In the genomic region with DNA sequence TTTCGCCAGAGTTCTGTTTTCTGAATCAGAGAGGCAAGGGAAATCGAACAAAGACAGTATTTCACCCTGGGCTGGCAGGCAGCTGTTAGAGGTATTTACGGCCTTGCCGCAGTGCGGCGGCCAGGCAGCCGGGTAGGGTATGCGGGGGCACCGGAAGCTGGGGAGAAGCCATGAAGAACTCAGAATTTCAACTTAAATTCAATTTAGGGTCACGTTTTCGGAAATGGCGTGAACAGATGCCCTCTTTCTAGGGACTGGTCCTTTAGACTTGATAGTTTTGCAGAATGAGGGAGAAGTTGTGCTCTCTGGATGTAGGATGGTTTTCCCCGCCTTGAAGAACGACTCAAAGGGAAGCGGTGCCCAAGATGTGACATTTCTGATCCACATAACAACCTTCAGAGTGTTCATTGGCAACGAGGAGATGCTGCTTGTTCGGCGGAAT, we compare ENCODE assay signal across 13 cellular contexts. TPM values are rescaled to one million over a fixed set of nuclear protein-coding genes. Genes with fewer than 3 reads are reported as not detected.
A peak's percentile ranks its signal among the peaks of the same experiment; 100 is the strongest.
DNase-seq lines count a peak whose midpoint lies in the region; ATAC-seq, FAIRE-seq and TF ChIP-seq lines count a peak whose summit lies in the region.
"Had no signal": no experiment of that assay in that cellular context is flagged by ENCODE, and none has a peak within 500 bp of the region (broad histone marks: within the 10 kb centered on the region; RNA-seq: fewer than 3 reads in every experiment).

No MANE protein-coding gene starts in this region.

- no peak overlapping the region for H3K27ac ChIP-seq in CD4-positive, alpha-beta T cell (ENCODE audit: low read depth, low read length)
- peak overlapping the region; percentile 7 to 65 (median 29) for H3K27ac ChIP-seq in esophagus muscularis mucosa (replicated peaks in 1 of 4)
- H3K27ac ChIP-seq in psoas muscle = peak overlapping the region; percentile 93
- H3K27ac ChIP-seq: right lobe of liver had no signal

- peaks cover 41% of the 10 kb centered on the region for H3K4me1 Mint-ChIP-seq in CD4-positive, alpha-beta T cell (ENCODE audit: low read depth)
- H3K4me1 Mint-ChIP-seq in T-helper 17 cell = peaks cover 8% of the 10 kb centered on the region

- peak overlapping the region; percentile 40 for H3K4me3 Mint-ChIP-seq in CD4-positive, alpha-beta T cell
- no peak overlapping the region for H3K4me3 Mint-ChIP-seq in T-helper 17 cell

- no peak for TF ChIP-seq POLR2A in esophagus muscularis mucosa (IDR thresholded peaks at IDR 0.05; ENCODE audit: low read depth)

- peaks cover 98% of the 10 kb centered on the region for H3K27me3 ChIP-seq in CD4-positive, alpha-beta T cell (ENCODE audit: control insufficient read depth, insufficient read depth, low read length)
- H3K27me3 ChIP-seq in esophagus muscularis mucosa (peaks cover 14 to 95% (median 55%) of the 10 kb centered on the region in 4 donors), psoas muscle (ENCODE audit: insufficient read depth in 3 of 3, low read length in 2 of 3) (no peaks in the 10 kb centered on the region)

- H3K4me3 ChIP-seq in esophagus muscularis mucosa (peak overlapping the region in 1 of 4 donors; percentile 36), psoas muscle (peak overlapping the region; percentile 89)
- H3K4me3 ChIP-seq: right lobe of liver had no signal

- H3K4me1 ChIP-seq in esophagus muscularis mucosa (peaks cover 22 to 41% (median 31%) of the 10 kb centered on the region in 4 donors), psoas muscle (peaks cover 22% of the 10 kb centered on the region)

- FAIRE-seq in HTR-8/SVneo (lab: Jason Lieb, UNC) = peak; percentile 9

- H3K36me3 Mint-ChIP-seq in CD4-positive, alpha-beta T cell (ENCODE audit: low read depth) = peaks cover 3% of the 10 kb centered on the region
- H3K36me3 Mint-ChIP-seq in T-helper 17 cell (ENCODE audit: low read depth) = peaks cover 11% of the 10 kb centered on the region

- intact Hi-C loops in CD4-positive, alpha-beta T cell (cut with DNase I, micrococcal nuclease) = loop anchor here in 1 of 2 experiments (10.0 kb wide), 1 partner anchor 1276 kb away; no protein-coding TSS in a partner anchor
- intact Hi-C loops in esophagus muscularis mucosa (cut with DNase I) (no loop called here), psoas muscle (cut with DNase I) (loop anchor here in 1 of 2 donors (5.0 kb wide), 1 partner anchor 398 kb away; no protein-coding TSS in a partner anchor)

- no peak overlapping the region for H3K27ac Mint-ChIP-seq in CD4-positive, alpha-beta T cell
- no peak overlapping the region for H3K27ac Mint-ChIP-seq in T-helper 17 cell

- peaks cover 95% of the 10 kb centered on the region for H3K27me3 Mint-ChIP-seq in CD4-positive, alpha-beta T cell
- peaks cover 83% of the 10 kb centered on the region for H3K27me3 Mint-ChIP-seq in T-helper 17 cell

- CTCF ChIA-PET in CD4-positive, alpha-beta T cell (lab: Charles Lee) = interaction anchor here (0.7 to 1.1 kb wide), 2 partner anchors 12 to 316 kb away, joined by 3 read pairs; no protein-coding TSS in a partner anchor

- 22% methylated on average over 18 of the region's 18 CpGs for WGBS in esophagus muscularis mucosa
- 24 to 31% (median 31%) methylated on average over 18 of the region's 18 CpGs for WGBS in psoas muscle, 3 donors

- no peak for DNase-seq in CD4-positive, alpha-beta T cell
- DNase-seq in HTR-8/SVneo (ENCODE audit: insufficient read length, low spot score) (no peak), esophagus muscularis mucosa (ENCODE audit: extremely low spot score) (no peak), psoas muscle (no peak), T-helper 17 cell (no peak), NCI-H1105 treated with DMSO at 0.1 percent for 48 hours (lab: John Stamatoyannopoulos, UW) (no peak), NCI-H1092 treated with DMSO at 0.1 percent for 48 hours (lab: John Stamatoyannopoulos, UW) (no peak), NCI-H187 treated with DMSO at 0.1 percent for 48 hours (lab: John Stamatoyannopoulos, UW) (no peak)
- DNase-seq: activated effector memory CD4-positive, alpha-beta T cell treated with anti-CD3 and anti-CD28 coated beads, Interleukin-2, amount 50 U/mL, for 16 hours; mammary epithelial cell; NCI-H345; right lobe of liver had no signal

- H3K9me3 ChIP-seq in CD4-positive, alpha-beta T cell (ENCODE audit: control insufficient read depth, low read length) = peaks cover 14% of the 10 kb centered on the region
- no peaks in the 10 kb centered on the region for H3K9me3 ChIP-seq in esophagus muscularis mucosa
- H3K9me3 ChIP-seq in psoas muscle = no peaks in the 10 kb centered on the region
- H3K9me3 ChIP-seq in T-helper 17 cell (ENCODE audit: control insufficient read depth, low read length, poor library complexity, severe bottlenecking) = peaks cover 4% of the 10 kb centered on the region
- H3K9me3 ChIP-seq: right lobe of liver had no signal

- TF ChIP-seq CTCF in CD4-positive, alpha-beta T cell (IDR thresholded peaks at IDR 0.05) = no peak
- TF ChIP-seq CTCF in esophagus muscularis mucosa (IDR thresholded peaks at IDR 0.05) (no peak), psoas muscle (IDR thresholded peaks at IDR 0.05) (no peak)

- H3K36me3 ChIP-seq in esophagus muscularis mucosa (no peaks in the 10 kb centered on the region), psoas muscle (ENCODE audit: insufficient read depth in 1 of 2, low read depth in 1 of 2) (no peaks in the 10 kb centered on the region)
- H3K36me3 ChIP-seq: right lobe of liver had no signal

- no peak for ATAC-seq in CD4-positive, alpha-beta T cell (ENCODE audit: poor library complexity)
- ATAC-seq in psoas muscle (peak in 2 of 4 donors; percentile 29 to 31), T-helper 17 cell (no peak)
- ATAC-seq: HCT116, right lobe of liver had no signal

- no peak for TF ChIP-seq EP300 in esophagus muscularis mucosa (IDR thresholded peaks at IDR 0.05)

- POLR2A ChIA-PET in CD4-positive, alpha-beta T cell (lab: Charles Lee) = interaction anchor here (1.0 to 1.2 kb wide), 2 partner anchors 12 to 316 kb away, joined by 3 read pairs; no protein-coding TSS in a partner anchor

- peaks cover 4% of the 10 kb centered on the region for H3K9me3 Mint-ChIP-seq in CD4-positive, alpha-beta T cell

RNA-seq across cellular contexts. Expression of a gene that starts 9.7 kb away (rescaled TPM):
- not detected for total RNA-seq in CD4-positive, alpha-beta T cell
- 1 to 10 TPM; 3.7 to 4.8 (median 4.3) TPM for total RNA-seq in esophagus muscularis mucosa
- 10 to 100 TPM in 2 of 4 donors, 1 to 10 TPM in 2; 3.3 to 15.9 (median 9.1) TPM for total RNA-seq in psoas muscle
- 10 to 100 TPM in 2 of 3 donors, 1 to 10 TPM in 1; 8.2 to 52.5 (median 12.9) TPM for polyA plus RNA-seq in psoas muscle
- total RNA-seq in T-helper 17 cell = not detected
- polyA plus RNA-seq: mammary epithelial cell had no signal

RNA-seq across cellular contexts. Expression of a gene that starts 12.2 kb away (rescaled TPM):
- total RNA-seq in CD4-positive, alpha-beta T cell = not detected
- total RNA-seq in esophagus muscularis mucosa (1 to 10 TPM in 2 of 4 donors, under 1 TPM in 2; 0.66 to 2.9 (median 1.9) TPM), psoas muscle (1 to 10 TPM in 3 of 4 donors, under 1 TPM in 1; 0.26 to 4.1 (median 1.4) TPM), T-helper 17 cell (not detected)
- polyA plus RNA-seq in psoas muscle = 1 to 10 TPM; 1.1 to 1.4 (median 1.2) TPM
- total RNA-seq: mammary epithelial cell, right lobe of liver had no signal
- polyA plus RNA-seq: mammary epithelial cell had no signal

RNA-seq across cellular contexts. Expression of a gene that starts 16.7 kb away (rescaled TPM):
- not detected for total RNA-seq in CD4-positive, alpha-beta T cell
- 1 to 10 TPM in 1 of 4 donors, under 1 TPM in 3; 0.83 to 2.2 (median 0.99) TPM for total RNA-seq in esophagus muscularis mucosa
- 1 to 10 TPM in 2 of 4 donors, under 1 TPM in 2; 0.43 to 4.4 (median 2.4) TPM for total RNA-seq in psoas muscle
- polyA plus RNA-seq in psoas muscle = 1 to 10 TPM; 1.4 to 4.1 (median 1.7) TPM
- not detected for total RNA-seq in T-helper 17 cell
- total RNA-seq: mammary epithelial cell had no signal
- polyA plus RNA-seq: mammary epithelial cell had no signal

RNA-seq across cellular contexts. Expression of a gene that starts 17.9 kb away (rescaled TPM):
- total RNA-seq in CD4-positive, alpha-beta T cell = not detected
- 1 to 10 TPM in 2 of 4 donors, under 1 TPM in 2; 0.86 to 2.1 (median 1.4) TPM for total RNA-seq in esophagus muscularis mucosa
- total RNA-seq in psoas muscle = 1 to 10 TPM in 2 of 4 donors, under 1 TPM in 2; 0.71 to 3.8 (median 1.3) TPM
- 1 to 10 TPM in 2 of 3 donors, under 1 TPM in 1; 0.64 to 1.9 (median 1.1) TPM for polyA plus RNA-seq in psoas muscle
- not detected for total RNA-seq in T-helper 17 cell
- total RNA-seq: mammary epithelial cell, right lobe of liver had no signal
- polyA plus RNA-seq: mammary epithelial cell had no signal

RNA-seq across cellular contexts. Expression of a gene that starts 22.6 kb away (rescaled TPM):
- total RNA-seq in CD4-positive, alpha-beta T cell = not detected
- under 1 TPM in 2 of 4 donors, not detected in 2; 0.42 to 0.50 TPM for total RNA-seq in esophagus muscularis mucosa
- not detected for total RNA-seq in psoas muscle
- under 1 TPM in 2 of 3 donors, not detected in 1; 0.03 to 0.04 TPM for polyA plus RNA-seq in psoas muscle
- total RNA-seq in T-helper 17 cell = not detected
- total RNA-seq: mammary epithelial cell, right lobe of liver had no signal
- polyA plus RNA-seq: mammary epithelial cell had no signal

Comparison
In these comparisons a context has a peak if more than half of its experiments do, and no peak if none do; other contexts are left out.
1. RNA of a gene that starts 9.7 kb away (total RNA-seq): 3.3 to 15.9 TPM in psoas muscle and 3.7 to 4.8 TPM in esophagus muscularis mucosa; not detected in CD4-positive, alpha-beta T cell and not detected in T-helper 17 cell; every median in the first group is over 4 times any median in the second.